In genomic region chr6:139134817-139135577, GRCh38 we compare ENCODE assay signal across 1 cellular context.
TF ChIP-seq lines count a peak whose summit lies in the region.

Gene HECA (plus strand): TSS chr6:139135080. CDS start chr6:139135397, 317 bp downstream.

TF ChIP-seq in GM12878, 131 proteins besides CTCF, POLR2A, EP300 and RAD21 (continued from another document):
- no peak for TF ChIP-seq RBBP5 (conservative IDR thresholded peaks at IDR 0.05)
- no peak for TF ChIP-seq POLR2AphosphoS2 (IDR thresholded peaks at IDR 0.05; ENCODE audit: low read depth, low read length)
- no peak for TF ChIP-seq NFIC (IDR thresholded peaks at IDR 0.05; ENCODE audit: low read depth, low read length)
- no peak for TF ChIP-seq CBX3 (IDR thresholded peaks at IDR 0.05; ENCODE audit: borderline replicate concordance, low read depth)
- TF ChIP-seq ZNF217 (IDR thresholded peaks at IDR 0.05), result 0 out of 2 replicates have a peak, but pooled peaks have one; percentile 54
- TF ChIP-seq RCOR1 (conservative IDR thresholded peaks at IDR 0.05; ENCODE audit: low read depth, low read length), result no peak
- 0 out of 2 replicates have a peak, but pooled peaks have one; percentile 33 for TF ChIP-seq ZNF592 (IDR thresholded peaks at IDR 0.05)
- no peak for TF ChIP-seq ZSCAN29 (IDR thresholded peaks at IDR 0.05)
- peak; percentile 97 for TF ChIP-seq LARP7 (IDR thresholded peaks at IDR 0.05)
- 0 out of 2 replicates have a peak, but pooled peaks have one; percentile 44 for TF ChIP-seq NFXL1 (IDR thresholded peaks at IDR 0.05; ENCODE audit: borderline replicate concordance)
- peak; percentile 75 for TF ChIP-seq SP1 (IDR thresholded peaks at IDR 0.05; ENCODE audit: low read depth, low read length)
- TF ChIP-seq E2F4 (IDR thresholded peaks at IDR 0.05; ENCODE audit: low read depth, low read length), result no peak
- TF ChIP-seq TCF12 (IDR thresholded peaks at IDR 0.05; ENCODE audit: low read depth, low read length), result no peak
- no peak for TF ChIP-seq FOXK2 (IDR thresholded peaks at IDR 0.05)
- no peak for TF ChIP-seq FOS (IDR thresholded peaks at IDR 0.05; ENCODE audit: borderline replicate concordance, extremely low read depth, insufficient read length)
- peak; percentile 78; the same call in 1 of the 2 replicates for TF ChIP-seq ATF2 (IDR thresholded peaks at IDR 0.05; ENCODE audit: low read length)
- no peak for TF ChIP-seq ZNF384 (IDR thresholded peaks at IDR 0.05; ENCODE audit: borderline replicate concordance, low read depth, low read length)
- no peak for TF ChIP-seq SUPT20H (IDR thresholded peaks at IDR 0.05; ENCODE audit: borderline replicate concordance, control insufficient read depth, low read depth, low read length)
- TF ChIP-seq JUND (IDR thresholded peaks at IDR 0.05; ENCODE audit: low read depth, low read length), result peak; percentile 87
- no peak for TF ChIP-seq MLLT1 (IDR thresholded peaks at IDR 0.05)
- TF ChIP-seq JUNB (IDR thresholded peaks at IDR 0.05), result no peak
- TF ChIP-seq TARDBP (IDR thresholded peaks at IDR 0.05; ENCODE audit: borderline replicate concordance), result no peak
- no peak for TF ChIP-seq PAX8 (IDR thresholded peaks at IDR 0.05)
- TF ChIP-seq MEF2A (IDR thresholded peaks at IDR 0.05; ENCODE audit: insufficient read depth, low read depth, low read length), result no peak
- no peak for TF ChIP-seq SRF (IDR thresholded peaks at IDR 0.05; ENCODE audit: low read depth in 2 of 2, low read length in 2 of 2)
- 0 out of 2 replicates have a peak, but pooled peaks have one; percentile 82 for TF ChIP-seq RB1 (IDR thresholded peaks at IDR 0.05; ENCODE audit: borderline replicate concordance)
- TF ChIP-seq CBX5 (IDR thresholded peaks at IDR 0.05; ENCODE audit: low read depth), result no peak
- 0 out of 2 replicates have a peak, but pooled peaks have one; percentile 14 for TF ChIP-seq RUNX3 (IDR thresholded peaks at IDR 0.05; ENCODE audit: low read length)
- no peak for TF ChIP-seq RAD51 (IDR thresholded peaks at IDR 0.05)
- no peak for TF ChIP-seq CHD2 (IDR thresholded peaks at IDR 0.05; ENCODE audit: borderline replicate concordance, low read depth, low read length)
- no peak for TF ChIP-seq ZBTB11 (CRISPR knock-in tag; IDR thresholded peaks at IDR 0.05)
- TF ChIP-seq ZBTB40 (IDR thresholded peaks at IDR 0.05; ENCODE audit: borderline replicate concordance), result no peak
- TF ChIP-seq IRF5 (IDR thresholded peaks at IDR 0.05; ENCODE audit: borderline replicate concordance), result no peak
- TF ChIP-seq TAF1 (IDR thresholded peaks at IDR 0.05; ENCODE audit: borderline replicate concordance, low read depth, low read length), result no peak
- no peak for TF ChIP-seq YBX1 (IDR thresholded peaks at IDR 0.05)
- TF ChIP-seq IKZF1 (conservative IDR thresholded peaks at IDR 0.05), result peak; percentile 72
- TF ChIP-seq E4F1 (IDR thresholded peaks at IDR 0.05; ENCODE audit: borderline replicate concordance, partially characterized antibody), result no peak
- TF ChIP-seq CBFB (IDR thresholded peaks at IDR 0.05; ENCODE audit: low read depth), result no peak
- no peak for TF ChIP-seq MTA2 (IDR thresholded peaks at IDR 0.05; ENCODE audit: low read depth)
